In the genomic region with DNA sequence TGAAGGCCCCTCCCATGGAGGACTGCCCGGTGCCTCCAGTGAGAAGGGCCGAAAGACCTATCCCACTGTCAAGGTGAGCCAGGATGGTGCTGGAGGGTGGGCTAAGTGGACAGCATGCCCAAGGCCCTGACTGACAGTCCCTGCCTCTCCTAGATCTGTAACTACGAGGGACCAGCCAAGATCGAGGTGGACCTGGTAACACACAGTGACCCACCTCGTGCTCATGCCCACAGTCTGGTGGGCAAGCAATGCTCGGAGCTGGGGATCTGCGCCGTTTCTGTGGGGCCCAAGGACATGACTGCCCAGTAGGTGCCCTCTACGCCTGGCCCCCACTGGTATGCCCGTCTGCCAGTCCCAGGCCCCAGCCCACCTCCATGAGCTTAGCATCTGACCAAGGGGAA, we compare ENCODE assay signal across 11 cellular contexts. TPM values are rescaled to one million over a fixed set of nuclear protein-coding genes. Genes with fewer than 3 reads are reported as not detected.
DNase-seq lines count a peak whose midpoint lies in the region; ATAC-seq and TF ChIP-seq lines count a peak whose summit lies in the region.
"Had no signal": no experiment of that assay in that cellular context is flagged by ENCODE, and none has a peak within 500 bp of the region (broad histone marks: within the 10 kb centered on the region; RNA-seq: fewer than 3 reads in every experiment).

No MANE protein-coding gene starts in this region.

- ATAC-seq in CD4-positive, alpha-beta T cell (ENCODE audit: poor library complexity) = no peak
- ATAC-seq in GM19351 (IDR thresholded peaks at IDR 0.05; ENCODE audit: unreplicated experiment) = no peak
- ATAC-seq: pancreas had no signal

- H3K9ac ChIP-seq in KMS-11 = peak overlapping the region; percentile 94

- H2AFZ ChIP-seq in KMS-11 (ENCODE audit: low read depth) = no peak overlapping the region

- CTCF ChIA-PET in CD4-positive, alpha-beta T cell (lab: Charles Lee) = interaction anchor here (4.0 kb wide), 1 partner anchor 82 kb away, joined by 17 read pairs; no protein-coding TSS in a partner anchor

- peak overlapping the region; percentile 92 for H3K4me3 Mint-ChIP-seq in CD4-positive, alpha-beta T cell
- peak overlapping the region; percentile 100 for H3K4me3 Mint-ChIP-seq in dendritic cell treated with granulocyte-macrophage colony-stimulating factor and Interleukin-4, amounts not matched to agents 40 ng/mL and 50 ng/mL, for 4 days

- H3K79me2 ChIP-seq in KMS-11 (ENCODE audit: insufficient read depth, low read depth) = peaks cover 22% of the 10 kb centered on the region

- H4K20me1 ChIP-seq in KMS-11 (ENCODE audit: insufficient read depth) = no peaks in the 10 kb centered on the region

- no peaks in the 10 kb centered on the region for H3K27me3 ChIP-seq in CD4-positive, alpha-beta T cell (ENCODE audit: control insufficient read depth, insufficient read depth, low read length)
- H3K27me3 ChIP-seq in KMS-11 (ENCODE audit: insufficient read depth, low read depth) = no peaks in the 10 kb centered on the region
- H3K27me3 ChIP-seq in neutrophil = peaks cover 14% of the 10 kb centered on the region
- H3K27me3 ChIP-seq: pancreas, thyroid gland had no signal

- no peaks in the 10 kb centered on the region for H3K9me3 Mint-ChIP-seq in CD4-positive, alpha-beta T cell
- H3K9me3 Mint-ChIP-seq in dendritic cell treated with granulocyte-macrophage colony-stimulating factor and Interleukin-4, amounts not matched to agents 40 ng/mL and 50 ng/mL, for 4 days = no peaks in the 10 kb centered on the region

- peak overlapping the region; percentile 100 for H3K27ac Mint-ChIP-seq in CD4-positive, alpha-beta T cell
- peak overlapping the region; percentile 100 for H3K27ac Mint-ChIP-seq in dendritic cell treated with granulocyte-macrophage colony-stimulating factor and Interleukin-4, amounts not matched to agents 40 ng/mL and 50 ng/mL, for 4 days

- TF ChIP-seq CTCF in CD4-positive, alpha-beta T cell (IDR thresholded peaks at IDR 0.05) = no peak
- TF ChIP-seq CTCF in KMS-11 (conservative IDR thresholded peaks at IDR 0.05; ENCODE audit: low read depth, low read length) (no peak), neutrophil (IDR thresholded peaks at IDR 0.05) (no peak)

- peak overlapping the region; percentile 99 for H3K4me2 ChIP-seq in KMS-11

- H3K36me3 ChIP-seq in KMS-11 (ENCODE audit: insufficient read depth) (peaks cover 3% of the 10 kb centered on the region; the same call in 1 of the 2 replicates), neutrophil (peaks cover 54% of the 10 kb centered on the region)
- H3K36me3 ChIP-seq: pancreas had no signal

- no peak for DNase-seq in CD4-positive, alpha-beta T cell
- no peak for DNase-seq in medulla oblongata (ENCODE audit: extremely low spot score)
- DNase-seq in islet precursor cell = no peak
- DNase-seq in germinal center (ENCODE audit: low spot score) = no peak
- DNase-seq: thyroid gland, WERI-Rb-1 had no signal

- peak overlapping the region; percentile 100 for H3K27ac ChIP-seq in CD4-positive, alpha-beta T cell (ENCODE audit: low read depth, low read length)
- H3K27ac ChIP-seq in KMS-11 (peak overlapping the region; percentile 93), neutrophil (peak overlapping the region; percentile 97)
- H3K27ac ChIP-seq: WERI-Rb-1 had no signal

- H3K4me3 ChIP-seq in KMS-11 (IDR thresholded peaks at IDR 0.05; ENCODE audit: insufficient read depth, low read depth, low read length) (no peak overlapping the region), neutrophil (ENCODE audit: low read depth in 1 of 2, low read length in 1 of 2) (peak overlapping the region; percentile 85 to 99)

- H3K27me3 Mint-ChIP-seq in CD4-positive, alpha-beta T cell = no peaks in the 10 kb centered on the region
- H3K27me3 Mint-ChIP-seq in dendritic cell treated with granulocyte-macrophage colony-stimulating factor and Interleukin-4, amounts not matched to agents 40 ng/mL and 50 ng/mL, for 4 days = peaks cover 10% of the 10 kb centered on the region

- POLR2A ChIA-PET in CD4-positive, alpha-beta T cell (lab: Charles Lee) = interaction anchor here (0.9 to 4.6 kb wide), 6 partner anchors 8 to 107 kb away, joined by 3 to 71 read pairs (median 26); a partner anchor contains a TSS

- peaks cover 61% of the 10 kb centered on the region for H3K36me3 Mint-ChIP-seq in CD4-positive, alpha-beta T cell (ENCODE audit: low read depth)
- peaks cover 75% of the 10 kb centered on the region for H3K36me3 Mint-ChIP-seq in dendritic cell treated with granulocyte-macrophage colony-stimulating factor and Interleukin-4, amounts not matched to agents 40 ng/mL and 50 ng/mL, for 4 days (ENCODE audit: low read depth)

- peaks cover 54% of the 10 kb centered on the region for H3K4me1 Mint-ChIP-seq in CD4-positive, alpha-beta T cell (ENCODE audit: low read depth)
- H3K4me1 Mint-ChIP-seq in dendritic cell treated with granulocyte-macrophage colony-stimulating factor and Interleukin-4, amounts not matched to agents 40 ng/mL and 50 ng/mL, for 4 days (ENCODE audit: low read depth) = peaks cover 63% of the 10 kb centered on the region

- intact Hi-C loops in CD4-positive, alpha-beta T cell (cut with DNase I, micrococcal nuclease) = loop anchor here (2.0 to 10.0 kb wide), 5 partner anchors 24 to 348 kb away; a partner anchor contains a TSS
- intact Hi-C loops in dendritic cell treated with granulocyte-macrophage colony-stimulating factor and Interleukin-4, amounts not matched to agents 40 ng/mL and 50 ng/mL, for 4 days (cut with micrococcal nuclease) = loop anchor here (5.0 kb wide), 1 partner anchor 169 kb away; a partner anchor contains a TSS

- H3K9me3 ChIP-seq in CD4-positive, alpha-beta T cell (ENCODE audit: control insufficient read depth, low read length) = no peaks in the 10 kb centered on the region
- no peaks in the 10 kb centered on the region for H3K9me3 ChIP-seq in neutrophil
- H3K9me3 ChIP-seq: pancreas, thyroid gland had no signal

- peaks cover 39% of the 10 kb centered on the region for H3K4me1 ChIP-seq in KMS-11 (ENCODE audit: low read depth, poor library complexity, severe bottlenecking)
- peaks cover 39 to 42% of the 10 kb centered on the region in 2 experiments for H3K4me1 ChIP-seq in neutrophil (ENCODE audit: control insufficient read depth in 1 of 2, insufficient read depth in 1 of 2, low read depth in 1 of 2, low read length in 1 of 2)

RNA-seq across cellular contexts. Expression of a gene that starts 1.2 kb away (rescaled TPM):
- total RNA-seq in CD4-positive, alpha-beta T cell = 100 to 1,000 TPM; 240 to 256 TPM

RNA-seq across cellular contexts. Expression of a gene that starts 21.8 kb away (rescaled TPM):
- total RNA-seq in CD4-positive, alpha-beta T cell = 10 to 100 TPM; 16.7 to 17.8 TPM

RNA-seq across cellular contexts. Expression of a gene that starts 23.9 kb away (rescaled TPM):
- 10 to 100 TPM; 10.2 to 10.4 TPM for total RNA-seq in CD4-positive, alpha-beta T cell

RNA-seq across cellular contexts. Expression of a gene that starts 35.6 kb away (rescaled TPM):
- total RNA-seq in CD4-positive, alpha-beta T cell = 10 to 100 TPM; 25.5 to 25.6 TPM

RNA-seq across cellular contexts. Expression of a gene that starts 54.6 kb away (rescaled TPM):
- total RNA-seq in CD4-positive, alpha-beta T cell = under 1 TPM; 0.16 to 0.28 TPM
